Comparison of ENCODE assay signal across 1 cellular context in the genomic region with DNA sequence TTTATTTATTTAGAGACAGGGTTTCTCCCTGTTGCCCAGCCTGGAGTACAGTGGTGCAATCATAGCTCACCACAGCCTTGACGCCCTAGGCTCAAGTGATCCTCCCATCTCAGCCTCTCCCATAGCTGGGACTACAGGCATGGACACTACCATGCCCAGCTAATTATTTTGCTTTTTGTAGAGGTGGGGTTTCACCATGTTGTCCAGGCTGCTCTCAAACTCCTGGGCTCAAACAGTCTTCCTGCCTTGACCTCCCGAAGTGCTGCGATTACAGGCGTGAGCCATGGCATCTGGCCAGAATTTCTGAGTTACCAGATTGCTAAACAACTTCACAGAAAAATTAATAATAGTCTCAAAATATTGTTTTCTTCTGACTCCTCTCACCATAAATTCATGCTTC.
TF ChIP-seq lines count a peak whose summit lies in the region.

No MANE protein-coding gene starts in this region.

TF ChIP-seq in IMR-90, 13 proteins besides CTCF, POLR2A, EP300 and RAD21 (continued from another document):
- no peak for TF ChIP-seq FOS (IDR thresholded peaks at IDR 0.05; ENCODE audit: low read depth, low read length)
- TF ChIP-seq RCOR1 (IDR thresholded peaks at IDR 0.05; ENCODE audit: insufficient replicate concordance, low read length): no peak
- TF ChIP-seq SMC3 (IDR thresholded peaks at IDR 0.05; ENCODE audit: low read depth, low read length): no peak
- no peak for TF ChIP-seq BHLHE40 (IDR thresholded peaks at IDR 0.05; ENCODE audit: low read depth, low read length)
